Comparison of ENCODE assay signal across 15 cellular contexts in the genomic region with DNA sequence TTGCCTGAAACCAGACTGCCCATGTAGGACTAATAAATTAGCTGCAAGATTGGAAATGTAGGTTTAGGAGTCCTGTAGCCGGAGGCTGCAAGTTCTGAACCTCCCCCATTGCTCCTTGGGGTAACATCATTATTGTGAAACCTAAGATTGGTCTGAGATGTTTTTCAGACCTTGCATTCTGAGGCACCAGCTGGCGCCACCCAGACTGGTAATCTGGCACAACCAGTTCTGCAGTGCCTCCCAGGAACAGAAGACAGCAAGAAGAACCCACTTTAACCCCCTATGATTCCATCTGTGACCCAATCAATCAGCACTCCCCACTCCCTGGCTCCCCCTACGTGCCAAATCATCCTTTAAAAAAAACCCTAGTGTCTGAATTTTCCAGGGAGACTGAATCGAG. TPM values are rescaled to one million over a fixed set of nuclear protein-coding genes. Genes with fewer than 3 reads are reported as not detected.
DNase-seq lines count a peak whose midpoint lies in the region; ATAC-seq and TF ChIP-seq lines count a peak whose summit lies in the region.
"Had no signal": no experiment of that assay in that cellular context is flagged by ENCODE, and none has a peak within 500 bp of the region (broad histone marks: within the 10 kb centered on the region; RNA-seq: fewer than 3 reads in every experiment).

No MANE protein-coding gene starts in this region.

- no peak for ATAC-seq in HG03521 (IDR thresholded peaks at IDR 0.05; ENCODE audit: unreplicated experiment)
- no peak for ATAC-seq in HG03175 (IDR thresholded peaks at IDR 0.05; ENCODE audit: unreplicated experiment)
- ATAC-seq: CD8-positive, alpha-beta T cell; GM12878 had no signal

- no peak overlapping the region for H3K4me3 ChIP-seq in dorsolateral prefrontal cortex
- H3K4me3 ChIP-seq: BLaER1 treated with 17β-estradiol and CSF1 and Interleukin-3, amounts not matched to agents 10 nM and 100 nM; GM12878 had no signal

- H3K27ac Mint-ChIP-seq in mesothelial cell of epicardium: peak overlapping the region; percentile 7
- H3K27ac Mint-ChIP-seq in type B pancreatic cell: peak overlapping the region; percentile 44
- H3K27ac Mint-ChIP-seq: B cell; CD8-positive, alpha-beta T cell; H9 had no signal

- H3K4me3 Mint-ChIP-seq in mesothelial cell of epicardium: no peak overlapping the region
- H3K4me3 Mint-ChIP-seq in type B pancreatic cell: no peak overlapping the region
- H3K4me3 Mint-ChIP-seq: B cell; CD8-positive, alpha-beta T cell; H9 had no signal

- peaks cover 8% of the 10 kb centered on the region for H3K4me1 Mint-ChIP-seq in mesothelial cell of epicardium
- peaks cover 8% of the 10 kb centered on the region for H3K4me1 Mint-ChIP-seq in type B pancreatic cell (ENCODE audit: unreplicated experiment)
- H3K4me1 Mint-ChIP-seq: B cell had no signal

- intact Hi-C loops in dorsolateral prefrontal cortex (cut with DNase I): no loop called here

- H3K27me3 Mint-ChIP-seq in mesothelial cell of epicardium (ENCODE audit: low read depth): no peaks in the 10 kb centered on the region
- H3K27me3 Mint-ChIP-seq in type B pancreatic cell: no peaks in the 10 kb centered on the region

- peaks cover 7% of the 10 kb centered on the region for H3K9me3 Mint-ChIP-seq in mesothelial cell of epicardium
- peaks cover 6% of the 10 kb centered on the region for H3K9me3 Mint-ChIP-seq in type B pancreatic cell
- H3K9me3 Mint-ChIP-seq: CD8-positive, alpha-beta T cell; H9 had no signal

- no peak for TF ChIP-seq CTCF in dorsolateral prefrontal cortex (IDR thresholded peaks at IDR 0.05 in 54 of 56, conservative IDR thresholded peaks at IDR 0.05 in 2 of 56; ENCODE audit: low read depth in 1 of 56, partially characterized antibody in 56 of 56)
- TF ChIP-seq CTCF in mesothelial cell of epicardium (IDR thresholded peaks at IDR 0.05; ENCODE audit: unreplicated experiment): no peak
- no peak for TF ChIP-seq CTCF in type B pancreatic cell (conservative IDR thresholded peaks at IDR 0.05)

- peak overlapping the region in 35 of 59 donors; percentile 1 to 86 (median 49) for H3K27ac ChIP-seq in dorsolateral prefrontal cortex
- H3K27ac ChIP-seq: BLaER1 treated with 17β-estradiol and CSF1 and Interleukin-3, amounts not matched to agents 10 nM and 100 nM; HL-60 had no signal

- no peaks in the 10 kb centered on the region for H3K27me3 ChIP-seq in dorsolateral prefrontal cortex
- H3K27me3 ChIP-seq: BLaER1 treated with 17β-estradiol and CSF1 and Interleukin-3, amounts not matched to agents 10 nM and 100 nM had no signal

- H3K36me3 Mint-ChIP-seq in mesothelial cell of epicardium (peaks cover 4% of the 10 kb centered on the region), type B pancreatic cell (no peaks in the 10 kb centered on the region)
- H3K36me3 Mint-ChIP-seq: CD8-positive, alpha-beta T cell had no signal

- peak; percentile 28 for DNase-seq in NCI-H2171 treated with DMSO at 0.1 percent for 48 hours (lab: John Stamatoyannopoulos, UW)
- no peak for DNase-seq in NCI-H2171 (lab: John Stamatoyannopoulos, UW)
- no peak for DNase-seq in dorsolateral prefrontal cortex
- no peak for DNase-seq in mesothelial cell of epicardium (ENCODE audit: low spot score in 2 of 2, unreplicated experiment in 2 of 2)
- no peak for DNase-seq in type B pancreatic cell (ENCODE audit: extremely low spot score, unreplicated experiment)
- no peak for DNase-seq in DMS153 (lab: John Stamatoyannopoulos, UW)
- DNase-seq: CD8-positive, alpha-beta T cell; DMS79 treated with DMSO at 0.1 percent for 48 hours; H9 had no signal

RNA-seq across cellular contexts. Expression of gene DNAJC6, which starts 11.7 kb away (rescaled TPM):
- 100 to 1,000 TPM; 149 to 406 (median 315) TPM for total RNA-seq in dorsolateral prefrontal cortex
- total RNA-seq in mesothelial cell of epicardium: 18.1 to 20.3 TPM (median 19.4 TPM) in 3 replicates
- total RNA-seq in type B pancreatic cell (ENCODE audit: low replicate concordance): 4.1 and 10.4 TPM in 2 replicates
